Comparison of ENCODE assay signal across 8 cellular contexts in genomic region chr19:17948474-17948966, GRCh38. TPM values are rescaled to one million over a fixed set of nuclear protein-coding genes. Genes with fewer than 3 reads are reported as not detected.
A peak's percentile ranks its signal among the peaks of the same experiment; 100 is the strongest.
DNase-seq lines count a peak whose midpoint lies in the region; ATAC-seq and TF ChIP-seq lines count a peak whose summit lies in the region.

No MANE protein-coding gene starts in this region.

- intact Hi-C loops in transverse colon (cut with DNase I; ENCODE audit: low total_unique reads), result no loop called here

- peak overlapping the region; percentile 62 for H3K4me3 Mint-ChIP-seq in activated naive CD4-positive, alpha-beta T cell treated with anti-CD3 and anti-CD28 coated beads, Interleukin-2, amount 10 ng/mL, durations not matched to agents 7 days and 5 days
- peak overlapping the region; percentile 50 to 80 (median 65) for H3K4me3 Mint-ChIP-seq in T-cell

- no peaks in the 10 kb centered on the region for H3K9me3 ChIP-seq in iPS-18a (ENCODE audit: control insufficient read depth, low read depth, low read length)
- H3K9me3 ChIP-seq in transverse colon, result no peaks in the 10 kb centered on the region

- CTCF ChIA-PET in activated naive CD4-positive, alpha-beta T cell treated with anti-CD3 and anti-CD28 coated beads, Interleukin-2, amount 10 ng/mL, durations not matched to agents 7 days and 5 days (lab: Charles Lee), result interaction anchor here (8.5 kb wide), 1 partner anchor 48 kb away, joined by 73 read pairs; no protein-coding TSS in a partner anchor
- CTCF ChIA-PET in T-cell (lab: Charles Lee), result interaction anchor here (0.6 kb wide), 4 partner anchors 49 to 210 kb away, joined by 3 to 5 read pairs (median 3); no protein-coding TSS in a partner anchor

- H3K27me3 Mint-ChIP-seq in activated naive CD4-positive, alpha-beta T cell treated with anti-CD3 and anti-CD28 coated beads, Interleukin-2, amount 10 ng/mL, durations not matched to agents 7 days and 5 days, result peaks cover 56% of the 10 kb centered on the region
- H3K27me3 Mint-ChIP-seq in T-cell, result peaks cover 23 to 40% of the 10 kb centered on the region in 2 donors

- H3K9ac ChIP-seq in iPS-18a (ENCODE audit: low read length), result peak overlapping the region; percentile 52

- peaks cover 2% of the 10 kb centered on the region for H3K36me3 Mint-ChIP-seq in activated naive CD4-positive, alpha-beta T cell treated with anti-CD3 and anti-CD28 coated beads, Interleukin-2, amount 10 ng/mL, durations not matched to agents 7 days and 5 days
- peaks cover 2% of the 10 kb centered on the region for H3K36me3 Mint-ChIP-seq in T-cell

- H3K27me3 ChIP-seq in iPS-18a (ENCODE audit: control insufficient read depth, insufficient read depth, low read length) (peaks cover 50% of the 10 kb centered on the region), transverse colon (peaks cover 50% of the 10 kb centered on the region)

- H3K36me3 ChIP-seq in iPS-18a (ENCODE audit: control insufficient read depth, low read depth, low read length) (no peaks in the 10 kb centered on the region), transverse colon (no peaks in the 10 kb centered on the region)

- ATAC-seq in T-cell (replicated peaks in 1 of 4) (no peak), GM21786 (IDR thresholded peaks at IDR 0.05; ENCODE audit: unreplicated experiment) (no peak)

- no peaks in the 10 kb centered on the region for H3K9me3 Mint-ChIP-seq in activated naive CD4-positive, alpha-beta T cell treated with anti-CD3 and anti-CD28 coated beads, Interleukin-2, amount 10 ng/mL, durations not matched to agents 7 days and 5 days
- no peaks in the 10 kb centered on the region for H3K9me3 Mint-ChIP-seq in T-cell

- peaks cover 26% of the 10 kb centered on the region for H3K4me1 ChIP-seq in iPS-18a (ENCODE audit: control insufficient read depth, low read depth, low read length)
- peaks cover 28 to 52% (median 45%) of the 10 kb centered on the region in 4 donors for H3K4me1 ChIP-seq in transverse colon

- H3K27ac ChIP-seq in iPS-18a (ENCODE audit: low read length) (no peak overlapping the region), transverse colon (no peak overlapping the region)

- 0 to 2% methylated on average over 3 to 10 of the region's 21 CpGs for WGBS in transverse colon (ENCODE audit: low coverage in 1 of 2), 2 donors

- POLR2A ChIA-PET in T-cell (lab: Charles Lee), result interaction anchor here (0.5 to 0.6 kb wide), 3 partner anchors 46 to 331 kb away, joined by 3 to 5 read pairs (median 4); no protein-coding TSS in a partner anchor

- DNase-seq in activated naive CD4-positive, alpha-beta T cell treated with anti-CD3 and anti-CD28 coated beads, Interleukin-2, amount 10 ng/mL, durations not matched to agents 7 days and 5 days, result no peak
- DNase-seq in activated naive CD4-positive, alpha-beta T cell (lab: John Stamatoyannopoulos, UW), result no peak
- no peak for DNase-seq in T-cell
- DNase-seq in transverse colon, result no peak
- DNase-seq in NK-92 (lab: John Stamatoyannopoulos, UW; ENCODE audit: unreplicated experiment), result no peak
- DNase-seq in NCI-H1417 (lab: John Stamatoyannopoulos, UW), result no peak

- H3K4me3 ChIP-seq in iPS-18a (ENCODE audit: low read length) (peak overlapping the region; percentile 66), transverse colon (peak overlapping the region in 3 of 4 donors; percentile 51 to 79 (median 73))

- H3K4me1 Mint-ChIP-seq in activated naive CD4-positive, alpha-beta T cell treated with anti-CD3 and anti-CD28 coated beads, Interleukin-2, amount 10 ng/mL, durations not matched to agents 7 days and 5 days, result peaks cover 54% of the 10 kb centered on the region
- H3K4me1 Mint-ChIP-seq in T-cell, result peaks cover 46 to 60% (median 46%) of the 10 kb centered on the region in 3 donors

- TF ChIP-seq POLR2A in transverse colon (IDR thresholded peaks at IDR 0.05), result no peak

- in situ Hi-C loops in transverse colon (cut with MboI; ENCODE audit: low pct_ligation_motif_present in 1 of 4, low pct_unique_long_range_greater_than_20kb in 1 of 4, low sequenced_read_pairs in 3 of 4), result loop anchor here in 2 of 4 donors (10.0 to 25.0 kb wide), 2 partner anchors 46 to 114 kb away; no protein-coding TSS in a partner anchor

- H3K27ac Mint-ChIP-seq in activated naive CD4-positive, alpha-beta T cell treated with anti-CD3 and anti-CD28 coated beads, Interleukin-2, amount 10 ng/mL, durations not matched to agents 7 days and 5 days, result no peak overlapping the region
- no peak overlapping the region for H3K27ac Mint-ChIP-seq in T-cell

- TF ChIP-seq EP300 in transverse colon (IDR thresholded peaks at IDR 0.05; ENCODE audit: low read depth), result no peak

- TF ChIP-seq CTCF in transverse colon (IDR thresholded peaks at IDR 0.05), result no peak

RNA-seq across cellular contexts. Expression of gene CCDC124, which starts 15.7 kb away (rescaled TPM):
- 10 to 100 TPM; 24.8 to 51.1 (median 41.5) TPM for total RNA-seq in T-cell
- total RNA-seq in transverse colon, result 10 to 100 TPM; 36.9 to 93.5 (median 41.4) TPM

RNA-seq across cellular contexts. Expression of gene KCNN1, which starts 18.4 kb away (rescaled TPM):
- not detected for total RNA-seq in T-cell
- total RNA-seq in transverse colon, result 1 to 10 TPM in 1 of 4 donors, not detected in 3; 1.6 TPM

RNA-seq across cellular contexts. Expression of gene ARRDC2, which starts 59.5 kb away (rescaled TPM):
- total RNA-seq in T-cell, result 100 to 1,000 TPM; 163 to 195 (median 188) TPM
- total RNA-seq in transverse colon, result 10 to 100 TPM; 28.9 to 69.6 (median 42.7) TPM
